ENCODE assay signal across 24 cellular contexts in genomic region chr2:197387179-197387578, GRCh38.
"Had no signal": no experiment of that assay in that cellular context is flagged by ENCODE, and none has a peak within 500 bp of the region (broad histone marks: within the 10 kb centered on the region; RNA-seq: fewer than 3 reads in every experiment).

No MANE protein-coding gene starts in this region.

- H3K79me2 ChIP-seq: parathyroid adenoma had no signal

- H3K27me3 ChIP-seq: neural progenitor cell, ovary, right lobe of liver, sigmoid colon, stomach, thyroid gland, tibial nerve, upper lobe of left lung, vagina had no signal

- H3K27ac ChIP-seq: neural progenitor cell, ovary, parathyroid adenoma, psoas muscle, right lobe of liver, sigmoid colon, stomach, thoracic aorta, thyroid gland, tibial nerve, upper lobe of left lung, vagina had no signal

- ATAC-seq: stimulated activated effector memory CD8-positive, alpha-beta T cell treated with anti-CD3 and anti-CD28 coated beads, Interleukin-12 subunit alpha, Interleukin-12 subunit beta, amount 100 ng/mL, for 72 hours; stimulated activated naive B cell treated with anti-CD40 and anti-IgM and Interleukin-4, amounts not matched to agents 10 μg/mL and 1 μg/mL and 100 μg/mL, for 72 hours had no signal

- H3K9me3 ChIP-seq: ovary, psoas muscle, right lobe of liver, sigmoid colon, stomach, thoracic aorta, thyroid gland, tibial nerve, upper lobe of left lung, vagina had no signal

- H3K36me3 ChIP-seq: ovary had no signal

- H3K4me3 ChIP-seq: neural progenitor cell, ovary, psoas muscle, right lobe of liver, sigmoid colon, stomach, thoracic aorta, thyroid gland, tibial nerve, upper lobe of left lung, vagina had no signal

- DNase-seq: occipital lobe; ovary; psoas muscle; right cardiac atrium; right lobe of liver; sigmoid colon; small intestine; stimulated activated CD4-positive, alpha-beta T cell treated with anti-CD3 and anti-CD28 coated beads, Interleukin-15, amount 100 ng/mL, for 24 hours; stimulated activated CD4-positive, alpha-beta T cell treated with anti-CD3 and anti-CD28 coated beads, Interleukin-2, amount 100 ng/mL, for 24 hours; stimulated activated CD4-positive, alpha-beta T cell treated with anti-CD3 and anti-CD28 coated beads, Interleukin-2, amount 100 ng/mL, for 48 hours; stimulated activated CD4-positive, alpha-beta T cell treated with anti-CD3 and anti-CD28 coated beads, Interleukin-4, amount 100 ng/mL, for 24 hours; stimulated activated naive B cell treated with anti-CD40 and anti-IgM and Interleukin-4, amounts not matched to agents 10 μg/mL and 1 μg/mL and 100 μg/mL, for 72 hours; stimulated activated naive CD4-positive, alpha-beta T cell treated with Interleukin-2 at 50 U/mL for 16 hours; stomach; thyroid gland; trophoblast cell; upper lobe of left lung had no signal

- H3K4me2 ChIP-seq: neural progenitor cell had no signal

- H3K4me1 ChIP-seq: neural progenitor cell, psoas muscle, right lobe of liver, sigmoid colon, stomach, thyroid gland, tibial nerve, vagina had no signal

- H2AFZ ChIP-seq: neural progenitor cell, parathyroid adenoma had no signal

- FAIRE-seq: small intestine, urothelium cell line had no signal

- H3K9ac ChIP-seq: neural progenitor cell, parathyroid adenoma had no signal
